9 cellular contexts compared by ENCODE assay signal in the genomic region with DNA sequence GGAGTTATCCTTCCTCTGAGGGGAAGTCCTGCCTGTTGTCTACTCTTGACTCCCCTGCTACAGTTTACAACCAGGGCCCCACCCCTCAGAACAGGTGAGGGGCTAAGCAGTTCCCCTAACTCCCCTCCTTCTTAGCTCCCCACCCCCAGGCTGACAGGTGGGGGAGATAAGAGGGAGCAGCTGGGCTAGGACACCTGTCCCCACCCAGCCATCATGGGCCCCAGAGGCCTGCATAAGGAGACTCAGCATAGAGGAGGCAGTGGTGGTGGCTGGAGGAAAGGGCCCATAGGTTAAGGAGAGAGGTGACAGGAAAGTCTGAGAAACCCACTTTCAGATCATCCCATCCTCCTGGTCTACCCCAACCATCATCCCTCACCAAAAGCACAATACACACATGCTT. TPM values are rescaled to one million over a fixed set of nuclear protein-coding genes. Genes with fewer than 3 reads are reported as not detected.
DNase-seq lines count a peak whose midpoint lies in the region; ATAC-seq and TF ChIP-seq lines count a peak whose summit lies in the region.
"Had no signal": no experiment of that assay in that cellular context is flagged by ENCODE, and none has a peak within 500 bp of the region (broad histone marks: within the 10 kb centered on the region; RNA-seq: fewer than 3 reads in every experiment).

No MANE protein-coding gene starts in this region.

- peaks cover 10 to 96% (median 89%) of the 10 kb centered on the region in 4 donors for H3K4me1 ChIP-seq in Peyer's patch

- H3K9me3 ChIP-seq in Peyer's patch = no peaks in the 10 kb centered on the region

- peak; percentile 15 for TF ChIP-seq POLR2A in GM15510 (IDR thresholded peaks at IDR 0.05; ENCODE audit: borderline replicate concordance, extremely low read depth, insufficient read length)
- no peak for TF ChIP-seq POLR2A in Peyer's patch (IDR thresholded peaks at IDR 0.05)
- TF ChIP-seq POLR2A in GM18505 (IDR thresholded peaks at IDR 0.05; ENCODE audit: borderline replicate concordance, extremely low read depth, insufficient read depth, insufficient read length) = no peak

- DNase-seq in Peyer's patch (no peak), glutamatergic neuron (no peak)
- DNase-seq: NCI-H2227 treated with DMSO at 0.1 percent for 48 hours had no signal

- peaks cover 33% of the 10 kb centered on the region for H3K9me3 Mint-ChIP-seq in glutamatergic neuron (ENCODE audit: unreplicated experiment)
- H3K9me3 Mint-ChIP-seq in stimulated activated memory B cell treated with anti-CD40 and anti-IgM and Interleukin-4, amounts not matched to agents 10 μg/mL and 1 μg/mL and 100 μg/mL, for 72 hours = no peaks in the 10 kb centered on the region

- H3K27ac ChIP-seq in Peyer's patch = peak overlapping the region; percentile 30 to 78 (median 38)

- no peak for ATAC-seq in stimulated activated memory B cell treated with anti-CD40 and anti-IgM and Interleukin-4, amounts not matched to agents 10 μg/mL and 1 μg/mL and 100 μg/mL, for 72 hours
- ATAC-seq in GM18505 (IDR thresholded peaks at IDR 0.05; ENCODE audit: unreplicated experiment) (no peak), GM21737 (IDR thresholded peaks at IDR 0.05; ENCODE audit: unreplicated experiment) (no peak), HG02852 (IDR thresholded peaks at IDR 0.05; ENCODE audit: unreplicated experiment) (no peak), HG03135 (IDR thresholded peaks at IDR 0.05; ENCODE audit: unreplicated experiment) (no peak)

- H3K36me3 Mint-ChIP-seq in glutamatergic neuron (ENCODE audit: unreplicated experiment) = no peaks in the 10 kb centered on the region
- peaks cover 18% of the 10 kb centered on the region for H3K36me3 Mint-ChIP-seq in stimulated activated memory B cell treated with anti-CD40 and anti-IgM and Interleukin-4, amounts not matched to agents 10 μg/mL and 1 μg/mL and 100 μg/mL, for 72 hours

- H3K4me1 Mint-ChIP-seq in glutamatergic neuron (ENCODE audit: low read depth, unreplicated experiment) = peaks cover 76% of the 10 kb centered on the region
- peaks cover 100% of the 10 kb centered on the region for H3K4me1 Mint-ChIP-seq in stimulated activated memory B cell treated with anti-CD40 and anti-IgM and Interleukin-4, amounts not matched to agents 10 μg/mL and 1 μg/mL and 100 μg/mL, for 72 hours

- peak overlapping the region; percentile 84 for H3K27ac Mint-ChIP-seq in glutamatergic neuron (ENCODE audit: unreplicated experiment)
- peak overlapping the region; percentile 98 for H3K27ac Mint-ChIP-seq in stimulated activated memory B cell treated with anti-CD40 and anti-IgM and Interleukin-4, amounts not matched to agents 10 μg/mL and 1 μg/mL and 100 μg/mL, for 72 hours

- H3K4me3 Mint-ChIP-seq in glutamatergic neuron (ENCODE audit: unreplicated experiment) = peak overlapping the region; percentile 83
- peak overlapping the region; percentile 59 for H3K4me3 Mint-ChIP-seq in stimulated activated memory B cell treated with anti-CD40 and anti-IgM and Interleukin-4, amounts not matched to agents 10 μg/mL and 1 μg/mL and 100 μg/mL, for 72 hours

- H3K4me3 ChIP-seq in Peyer's patch = no peak overlapping the region

- peaks cover 15% of the 10 kb centered on the region for H3K27me3 Mint-ChIP-seq in glutamatergic neuron (ENCODE audit: unreplicated experiment)
- no peaks in the 10 kb centered on the region for H3K27me3 Mint-ChIP-seq in stimulated activated memory B cell treated with anti-CD40 and anti-IgM and Interleukin-4, amounts not matched to agents 10 μg/mL and 1 μg/mL and 100 μg/mL, for 72 hours

- H3K27me3 ChIP-seq in Peyer's patch = no peaks in the 10 kb centered on the region

- TF ChIP-seq CTCF in Peyer's patch (IDR thresholded peaks at IDR 0.05) (no peak), glutamatergic neuron (IDR thresholded peaks at IDR 0.05; ENCODE audit: partially characterized antibody, unreplicated experiment) (no peak)

- peaks cover 0 to 6% (median 0%) of the 10 kb centered on the region in 3 donors for H3K36me3 ChIP-seq in Peyer's patch

RNA-seq across cellular contexts. Expression of a gene that starts 6.8 kb away (rescaled TPM):
- total RNA-seq in Peyer's patch (10 to 100 TPM; 46.8 to 97.4 (median 64.1) TPM), glutamatergic neuron (ENCODE audit: unreplicated experiment) (50.0 TPM)
